Comparison of ENCODE assay signal across 1 cellular context in the genomic region with DNA sequence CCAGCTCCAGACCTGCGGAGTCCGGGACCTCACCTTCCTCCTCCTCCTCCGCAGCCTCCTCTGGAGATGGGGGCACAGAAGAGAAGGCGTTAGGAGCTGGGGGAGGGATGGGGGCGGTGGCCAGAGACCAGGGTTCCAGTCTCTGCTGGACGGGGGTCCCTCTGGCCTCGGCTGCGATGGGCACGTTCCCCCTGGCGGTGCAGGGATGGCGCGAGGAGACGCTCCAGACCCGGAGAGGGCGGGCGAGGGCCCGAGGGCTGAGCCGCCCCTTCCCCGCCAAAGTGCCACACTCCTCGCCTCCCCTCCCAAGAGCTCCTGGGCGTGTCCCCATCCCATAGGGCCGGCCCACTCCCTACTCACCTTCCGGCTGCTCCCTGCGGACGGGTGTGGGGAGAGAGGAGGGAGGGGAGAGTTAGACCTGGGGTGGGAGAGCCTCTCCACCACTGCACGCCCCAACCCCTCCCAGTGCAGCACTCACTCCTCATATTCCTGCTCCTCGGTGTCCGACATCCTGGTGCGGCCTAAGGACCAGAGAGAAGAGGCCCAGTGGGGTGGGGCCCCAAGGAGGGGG.
A peak's percentile ranks its signal among the peaks of the same experiment; 100 is the strongest.
TF ChIP-seq lines count a peak whose summit lies in the region.

No MANE protein-coding gene starts in this region.

TF ChIP-seq in HEK293, 187 proteins besides CTCF, POLR2A, EP300 and RAD21 (continued from another document):
- TF ChIP-seq ZBTB7A (tag by site-specific recombination; IDR thresholded peaks at IDR 0.05; ENCODE audit: low read depth) (no peak), PRDM1 (tag by site-specific recombination; IDR thresholded peaks at IDR 0.05) (0 out of 2 replicates have a peak, but pooled peaks have one; percentile 37), ZNF561 (tag by site-specific recombination; IDR thresholded peaks at IDR 0.05; ENCODE audit: borderline replicate concordance) (peak; percentile 49; the same call in 1 of the 2 replicates), ZSCAN16 (tag by site-specific recombination; IDR thresholded peaks at IDR 0.05) (no peak), ZNF777 (tag by site-specific recombination; IDR thresholded peaks at IDR 0.05; ENCODE audit: borderline replicate concordance) (no peak), ZBTB48 (tag by site-specific recombination; IDR thresholded peaks at IDR 0.05) (peak; percentile 38; the same call in 1 of the 2 replicates), OSR2 (tag by site-specific recombination; IDR thresholded peaks at IDR 0.05) (0 out of 2 replicates have a peak, but pooled peaks have one; percentile 16), SP7 (tag by site-specific recombination; IDR thresholded peaks at IDR 0.05) (peak; percentile 35), ZNF223 (tag by site-specific recombination; IDR thresholded peaks at IDR 0.05) (no peak), ZNF184 (tag by site-specific recombination; IDR thresholded peaks at IDR 0.05) (no peak), ZNF221 (tag by site-specific recombination; IDR thresholded peaks at IDR 0.05; ENCODE audit: borderline replicate concordance) (no peak), GLIS2 (tag by site-specific recombination; IDR thresholded peaks at IDR 0.05) (peak; percentile 75), SP3 (tag by site-specific recombination; IDR thresholded peaks at IDR 0.05) (peak; percentile 84), ZNF664 (tag by site-specific recombination; IDR thresholded peaks at IDR 0.05) (no peak), SCRT1 (tag by site-specific recombination; IDR thresholded peaks at IDR 0.05; ENCODE audit: borderline replicate concordance) (no peak), ZNF404 (tag by site-specific recombination; IDR thresholded peaks at IDR 0.05) (no peak), ZNF585B (tag by site-specific recombination; IDR thresholded peaks at IDR 0.05) (no peak), SETDB1 (IDR thresholded peaks at IDR 0.05; ENCODE audit: insufficient read length, low read length) (no peak)
- TF ChIP-seq, protein P1, sequence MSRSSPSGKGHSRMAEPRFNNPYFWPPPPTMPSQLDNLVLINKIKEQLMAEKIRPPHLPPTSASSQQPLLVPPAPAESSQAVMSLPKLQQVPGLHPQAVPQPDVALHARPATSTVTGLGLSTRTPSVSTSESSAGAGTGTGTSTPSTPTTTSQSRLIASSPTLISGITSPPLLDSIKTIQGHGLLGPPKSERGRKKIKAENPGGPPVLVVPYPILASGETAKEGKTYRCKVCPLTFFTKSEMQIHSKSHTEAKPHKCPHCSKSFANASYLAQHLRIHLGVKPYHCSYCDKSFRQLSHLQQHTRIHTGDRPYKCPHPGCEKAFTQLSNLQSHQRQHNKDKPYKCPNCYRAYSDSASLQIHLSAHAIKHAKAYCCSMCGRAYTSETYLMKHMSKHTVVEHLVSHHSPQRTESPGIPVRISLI (tag by site-specific recombination; IDR thresholded peaks at IDR 0.05): no peak
- TF ChIP-seq, protein P2, sequence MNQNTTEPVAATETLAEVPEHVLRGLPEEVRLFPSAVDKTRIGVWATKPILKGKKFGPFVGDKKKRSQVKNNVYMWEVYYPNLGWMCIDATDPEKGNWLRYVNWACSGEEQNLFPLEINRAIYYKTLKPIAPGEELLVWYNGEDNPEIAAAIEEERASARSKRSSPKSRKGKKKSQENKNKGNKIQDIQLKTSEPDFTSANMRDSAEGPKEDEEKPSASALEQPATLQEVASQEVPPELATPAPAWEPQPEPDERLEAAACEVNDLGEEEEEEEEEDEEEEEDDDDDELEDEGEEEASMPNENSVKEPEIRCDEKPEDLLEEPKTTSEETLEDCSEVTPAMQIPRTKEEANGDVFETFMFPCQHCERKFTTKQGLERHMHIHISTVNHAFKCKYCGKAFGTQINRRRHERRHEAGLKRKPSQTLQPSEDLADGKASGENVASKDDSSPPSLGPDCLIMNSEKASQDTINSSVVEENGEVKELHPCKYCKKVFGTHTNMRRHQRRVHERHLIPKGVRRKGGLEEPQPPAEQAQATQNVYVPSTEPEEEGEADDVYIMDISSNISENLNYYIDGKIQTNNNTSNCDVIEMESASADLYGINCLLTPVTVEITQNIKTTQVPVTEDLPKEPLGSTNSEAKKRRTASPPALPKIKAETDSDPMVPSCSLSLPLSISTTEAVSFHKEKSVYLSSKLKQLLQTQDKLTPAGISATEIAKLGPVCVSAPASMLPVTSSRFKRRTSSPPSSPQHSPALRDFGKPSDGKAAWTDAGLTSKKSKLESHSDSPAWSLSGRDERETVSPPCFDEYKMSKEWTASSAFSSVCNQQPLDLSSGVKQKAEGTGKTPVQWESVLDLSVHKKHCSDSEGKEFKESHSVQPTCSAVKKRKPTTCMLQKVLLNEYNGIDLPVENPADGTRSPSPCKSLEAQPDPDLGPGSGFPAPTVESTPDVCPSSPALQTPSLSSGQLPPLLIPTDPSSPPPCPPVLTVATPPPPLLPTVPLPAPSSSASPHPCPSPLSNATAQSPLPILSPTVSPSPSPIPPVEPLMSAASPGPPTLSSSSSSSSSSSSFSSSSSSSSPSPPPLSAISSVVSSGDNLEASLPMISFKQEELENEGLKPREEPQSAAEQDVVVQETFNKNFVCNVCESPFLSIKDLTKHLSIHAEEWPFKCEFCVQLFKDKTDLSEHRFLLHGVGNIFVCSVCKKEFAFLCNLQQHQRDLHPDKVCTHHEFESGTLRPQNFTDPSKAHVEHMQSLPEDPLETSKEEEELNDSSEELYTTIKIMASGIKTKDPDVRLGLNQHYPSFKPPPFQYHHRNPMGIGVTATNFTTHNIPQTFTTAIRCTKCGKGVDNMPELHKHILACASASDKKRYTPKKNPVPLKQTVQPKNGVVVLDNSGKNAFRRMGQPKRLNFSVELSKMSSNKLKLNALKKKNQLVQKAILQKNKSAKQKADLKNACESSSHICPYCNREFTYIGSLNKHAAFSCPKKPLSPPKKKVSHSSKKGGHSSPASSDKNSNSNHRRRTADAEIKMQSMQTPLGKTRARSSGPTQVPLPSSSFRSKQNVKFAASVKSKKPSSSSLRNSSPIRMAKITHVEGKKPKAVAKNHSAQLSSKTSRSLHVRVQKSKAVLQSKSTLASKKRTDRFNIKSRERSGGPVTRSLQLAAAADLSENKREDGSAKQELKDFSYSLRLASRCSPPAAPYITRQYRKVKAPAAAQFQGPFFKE (tag by site-specific recombination; IDR thresholded peaks at IDR 0.05; ENCODE audit: borderline replicate concordance): no peak
- TF ChIP-seq, protein P3, sequence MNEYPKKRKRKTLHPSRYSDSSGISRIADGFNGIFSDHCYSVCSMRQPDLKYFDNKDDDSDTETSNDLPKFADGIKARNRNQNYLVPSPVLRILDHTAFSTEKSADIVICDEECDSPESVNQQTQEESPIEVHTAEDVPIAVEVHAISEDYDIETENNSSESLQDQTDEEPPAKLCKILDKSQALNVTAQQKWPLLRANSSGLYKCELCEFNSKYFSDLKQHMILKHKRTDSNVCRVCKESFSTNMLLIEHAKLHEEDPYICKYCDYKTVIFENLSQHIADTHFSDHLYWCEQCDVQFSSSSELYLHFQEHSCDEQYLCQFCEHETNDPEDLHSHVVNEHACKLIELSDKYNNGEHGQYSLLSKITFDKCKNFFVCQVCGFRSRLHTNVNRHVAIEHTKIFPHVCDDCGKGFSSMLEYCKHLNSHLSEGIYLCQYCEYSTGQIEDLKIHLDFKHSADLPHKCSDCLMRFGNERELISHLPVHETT (tag by site-specific recombination; IDR thresholded peaks at IDR 0.05): no peak
- TF ChIP-seq, protein P4, sequence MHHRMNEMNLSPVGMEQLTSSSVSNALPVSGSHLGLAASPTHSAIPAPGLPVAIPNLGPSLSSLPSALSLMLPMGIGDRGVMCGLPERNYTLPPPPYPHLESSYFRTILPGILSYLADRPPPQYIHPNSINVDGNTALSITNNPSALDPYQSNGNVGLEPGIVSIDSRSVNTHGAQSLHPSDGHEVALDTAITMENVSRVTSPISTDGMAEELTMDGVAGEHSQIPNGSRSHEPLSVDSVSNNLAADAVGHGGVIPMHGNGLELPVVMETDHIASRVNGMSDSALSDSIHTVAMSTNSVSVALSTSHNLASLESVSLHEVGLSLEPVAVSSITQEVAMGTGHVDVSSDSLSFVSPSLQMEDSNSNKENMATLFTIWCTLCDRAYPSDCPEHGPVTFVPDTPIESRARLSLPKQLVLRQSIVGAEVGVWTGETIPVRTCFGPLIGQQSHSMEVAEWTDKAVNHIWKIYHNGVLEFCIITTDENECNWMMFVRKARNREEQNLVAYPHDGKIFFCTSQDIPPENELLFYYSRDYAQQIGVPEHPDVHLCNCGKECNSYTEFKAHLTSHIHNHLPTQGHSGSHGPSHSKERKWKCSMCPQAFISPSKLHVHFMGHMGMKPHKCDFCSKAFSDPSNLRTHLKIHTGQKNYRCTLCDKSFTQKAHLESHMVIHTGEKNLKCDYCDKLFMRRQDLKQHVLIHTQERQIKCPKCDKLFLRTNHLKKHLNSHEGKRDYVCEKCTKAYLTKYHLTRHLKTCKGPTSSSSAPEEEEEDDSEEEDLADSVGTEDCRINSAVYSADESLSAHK (tag by site-specific recombination; IDR thresholded peaks at IDR 0.05): no peak
- TF ChIP-seq, protein P5, sequence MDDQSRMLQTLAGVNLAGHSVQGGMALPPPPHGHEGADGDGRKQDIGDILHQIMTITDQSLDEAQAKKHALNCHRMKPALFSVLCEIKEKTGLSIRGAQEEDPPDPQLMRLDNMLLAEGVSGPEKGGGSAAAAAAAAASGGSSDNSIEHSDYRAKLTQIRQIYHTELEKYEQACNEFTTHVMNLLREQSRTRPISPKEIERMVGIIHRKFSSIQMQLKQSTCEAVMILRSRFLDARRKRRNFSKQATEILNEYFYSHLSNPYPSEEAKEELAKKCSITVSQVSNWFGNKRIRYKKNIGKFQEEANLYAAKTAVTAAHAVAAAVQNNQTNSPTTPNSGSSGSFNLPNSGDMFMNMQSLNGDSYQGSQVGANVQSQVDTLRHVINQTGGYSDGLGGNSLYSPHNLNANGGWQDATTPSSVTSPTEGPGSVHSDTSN (CRISPR knock-in tag; IDR thresholded peaks at IDR 0.05): no peak
